17 cellular contexts compared by ENCODE assay signal in the genomic region with DNA sequence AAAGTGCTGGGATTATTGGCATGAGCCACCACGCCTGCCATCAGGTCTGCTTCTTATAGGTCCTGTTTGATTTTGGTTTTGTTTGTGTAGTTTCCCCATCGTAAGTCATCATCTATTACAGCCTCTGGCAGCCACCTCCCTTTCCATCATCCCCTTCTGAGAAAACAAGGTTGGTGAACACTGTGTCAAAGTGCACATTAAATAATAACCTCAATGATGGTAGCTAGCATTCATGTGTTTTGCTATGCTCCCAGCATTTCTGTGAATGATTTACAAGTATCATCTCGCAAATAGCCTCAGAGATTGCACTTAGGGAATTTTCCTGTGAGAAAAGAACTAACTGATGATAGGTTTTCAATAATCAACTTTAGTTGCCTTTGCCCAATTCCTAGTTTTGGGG. TPM values are rescaled to one million over a fixed set of nuclear protein-coding genes. Genes with fewer than 3 reads are reported as not detected.
DNase-seq lines count a peak whose midpoint lies in the region; ATAC-seq and TF ChIP-seq lines count a peak whose summit lies in the region.
"Had no signal": no experiment of that assay in that cellular context is flagged by ENCODE, and none has a peak within 500 bp of the region (broad histone marks: within the 10 kb centered on the region; RNA-seq: fewer than 3 reads in every experiment).

No MANE protein-coding gene starts in this region.

- H3K79me2 ChIP-seq in Karpas-422 (ENCODE audit: low read length), result no peaks in the 10 kb centered on the region

- no peaks in the 10 kb centered on the region for H3K9me2 ChIP-seq in Karpas-422 (replicated peaks; ENCODE audit: insufficient read depth, low read length)

- no peak for TF ChIP-seq CTCF in dorsolateral prefrontal cortex (IDR thresholded peaks at IDR 0.05 in 54 of 56, conservative IDR thresholded peaks at IDR 0.05 in 2 of 56; ENCODE audit: low read depth in 1 of 56, partially characterized antibody in 56 of 56)

- H3K4me3 ChIP-seq in dorsolateral prefrontal cortex (no peak overlapping the region), stomach smooth muscle (ENCODE audit: low read length in 2 of 2) (no peak overlapping the region), Karpas-422 (ENCODE audit: low read length) (no peak overlapping the region)
- H3K4me3 ChIP-seq: BLaER1, GM12878, Peyer's patch had no signal

- H2AFZ ChIP-seq in Karpas-422 (ENCODE audit: low read length), result no peak overlapping the region

- peaks cover 65% of the 10 kb centered on the region for H3K4me1 ChIP-seq in stomach smooth muscle (ENCODE audit: control insufficient read depth, insufficient read depth, low read length)
- H3K4me1 ChIP-seq in Karpas-422 (ENCODE audit: low read length), result no peaks in the 10 kb centered on the region
- H3K4me1 ChIP-seq: BLaER1 had no signal

- DNase-seq in dorsolateral prefrontal cortex, result no peak
- DNase-seq in left colon, result no peak
- no peak for DNase-seq in inferior parietal cortex (ENCODE audit: extremely low spot score)
- DNase-seq in stimulated activated naive CD4-positive, alpha-beta T cell treated with Interleukin-2 at 50 U/mL for 16 hours (lab: John Stamatoyannopoulos, UW), result no peak
- DNase-seq in ecto neural progenitor cell (ENCODE audit: low spot score), result no peak
- no peak for DNase-seq in Karpas-422
- DNase-seq: DMS153, MV-4-11, NCI-H1417 treated with DMSO at 0.1 percent for 48 hours, NCI-H2029, NCI-H2171 treated with DMSO at 0.1 percent for 48 hours, Peyer's patch, Right ventricle myocardium superior had no signal

- H3K4me2 ChIP-seq in Karpas-422 (ENCODE audit: low read depth, low read length, poor library complexity, severe bottlenecking), result no peak overlapping the region
- H3K4me2 ChIP-seq: BLaER1 had no signal

- H3K27ac ChIP-seq in dorsolateral prefrontal cortex (peak overlapping the region in 58 of 59 donors; percentile 29 to 99 (median 96)), stomach smooth muscle (ENCODE audit: low read length) (peak overlapping the region; percentile 95), Karpas-422 (ENCODE audit: low read length) (no peak overlapping the region)
- H3K27ac ChIP-seq: BLaER1 had no signal

- H3K27me3 ChIP-seq in dorsolateral prefrontal cortex (peaks cover 0 to 12% (median 0%) of the 10 kb centered on the region in 45 donors), stomach smooth muscle (ENCODE audit: control insufficient read depth in 1 of 2, insufficient read depth in 2 of 2, low read length in 2 of 2) (no peaks in the 10 kb centered on the region), Karpas-422 (ENCODE audit: low read length) (no peaks in the 10 kb centered on the region)
- H3K27me3 ChIP-seq: BLaER1, Peyer's patch had no signal

- ATAC-seq in left colon, result peak; percentile 75
- ATAC-seq: GM12878, HCT116 had no signal

- intact Hi-C loops in dorsolateral prefrontal cortex (cut with DNase I), result no loop called here
- intact Hi-C loops in left colon (cut with DNase I, micrococcal nuclease), result no loop called here

- H3K9me3 ChIP-seq in stomach smooth muscle (ENCODE audit: control insufficient read depth in 2 of 2, low read length in 2 of 2) (no peaks in the 10 kb centered on the region), Karpas-422 (ENCODE audit: low read length) (no peaks in the 10 kb centered on the region)
- H3K9me3 ChIP-seq: BLaER1, Peyer's patch had no signal

- H3K36me3 ChIP-seq in stomach smooth muscle (ENCODE audit: control insufficient read depth in 2 of 2, insufficient read depth in 2 of 2, low read length in 2 of 2) (peaks cover 2 to 6% of the 10 kb centered on the region in 2 donors), Karpas-422 (ENCODE audit: insufficient read depth, low read length) (no peaks in the 10 kb centered on the region)
- H3K36me3 ChIP-seq: BLaER1, Peyer's patch had no signal

- H3K9ac ChIP-seq in stomach smooth muscle (ENCODE audit: low read length in 2 of 2) (peak overlapping the region in 1 of 2 donors; percentile 7), Karpas-422 (ENCODE audit: low read length) (no peak overlapping the region)
- H3K9ac ChIP-seq: BLaER1 had no signal

- no peaks in the 10 kb centered on the region for H4K20me1 ChIP-seq in Karpas-422 (ENCODE audit: insufficient read depth, low read depth, low read length)
- H4K20me1 ChIP-seq: BLaER1 had no signal

RNA-seq across cellular contexts. Expression of a gene that starts 9.9 kb away (rescaled TPM):
- total RNA-seq in dorsolateral prefrontal cortex (100 to 1,000 TPM in 119 of 120 experiments, 10 to 100 TPM in 1; 85.1 to 471 (median 248) TPM), left colon (10 to 100 TPM; 33.6 to 80.5 TPM)
- total RNA-seq in Karpas-422 (2014; rRNA removed; shearing (Covaris generic); ENCODE audit: low replicate concordance), result 0.48 and 1.0 TPM in 2 replicates

Comparison
In these comparisons a context has a peak if more than half of its experiments do, and no peak if none do; other contexts are left out.
1. RNA of a gene that starts 9.9 kb away (total RNA-seq): 85.1 to 471 TPM in dorsolateral prefrontal cortex and 33.6 to 80.5 TPM in left colon; 0.48 to 1.0 TPM in Karpas-422; every median in the first group is over 10 times any median in the second.